9 cellular contexts compared by ENCODE assay signal in the genomic region with DNA sequence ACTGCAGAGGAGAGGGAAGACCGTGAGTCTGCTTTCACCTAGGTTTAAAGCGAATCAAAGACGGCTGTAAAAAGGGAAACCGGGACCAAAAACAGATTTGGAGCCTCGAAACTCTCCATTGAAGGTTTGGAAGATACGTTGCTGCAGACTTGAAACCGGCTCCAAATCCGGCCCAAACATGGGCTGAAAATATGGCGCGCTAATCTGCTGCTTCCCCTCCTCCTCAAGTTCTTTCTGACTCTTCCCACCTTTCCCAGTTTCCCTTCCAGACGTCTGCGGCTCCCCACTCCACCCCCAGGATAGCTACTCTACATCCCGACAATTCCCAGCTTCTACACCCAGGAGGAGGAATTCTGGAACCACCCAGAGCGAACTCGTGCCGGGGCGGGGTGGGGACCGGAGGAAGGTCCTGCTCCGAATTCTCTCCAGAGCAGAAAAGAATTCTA. TPM values are rescaled to one million over a fixed set of nuclear protein-coding genes. Genes with fewer than 3 reads are reported as not detected.
DNase-seq lines count a peak whose midpoint lies in the region; ATAC-seq and TF ChIP-seq lines count a peak whose summit lies in the region.
"Had no signal": no experiment of that assay in that cellular context is flagged by ENCODE, and none has a peak within 500 bp of the region (broad histone marks: within the 10 kb centered on the region; RNA-seq: fewer than 3 reads in every experiment).

No MANE protein-coding gene starts in this region.

- peak overlapping the region; percentile 100 for H3K4me3 Mint-ChIP-seq in effector memory CD8-positive, alpha-beta T cell
- H3K4me3 Mint-ChIP-seq in naive thymus-derived CD8-positive, alpha-beta T cell, result peak overlapping the region; percentile 87 to 100 (median 98)

- no peaks in the 10 kb centered on the region for H3K27me3 Mint-ChIP-seq in effector memory CD8-positive, alpha-beta T cell
- H3K27me3 Mint-ChIP-seq in naive thymus-derived CD8-positive, alpha-beta T cell, result peaks cover 9 to 59% (median 34%) of the 10 kb centered on the region in 5 donors

- H3K36me3 Mint-ChIP-seq in effector memory CD8-positive, alpha-beta T cell (ENCODE audit: insufficient read depth), result peaks cover 69% of the 10 kb centered on the region
- peaks cover 0 to 17% (median 14%) of the 10 kb centered on the region in 3 donors for H3K36me3 Mint-ChIP-seq in naive thymus-derived CD8-positive, alpha-beta T cell

- peak overlapping the region; percentile 98 to 99 for H3K27ac Mint-ChIP-seq in effector memory CD8-positive, alpha-beta T cell
- peak overlapping the region in 9 of 10 donors; percentile 13 to 94 (median 83) for H3K27ac Mint-ChIP-seq in naive thymus-derived CD8-positive, alpha-beta T cell

- ATAC-seq in effector memory CD8-positive, alpha-beta T cell (replicated peaks), result no peak
- no peak for ATAC-seq in naive thymus-derived CD8-positive, alpha-beta T cell
- no peak for ATAC-seq in HG02970 (IDR thresholded peaks at IDR 0.05; ENCODE audit: low FRiP score, unreplicated experiment)

- peaks cover 40 to 45% of the 10 kb centered on the region in 2 donors for H3K4me1 Mint-ChIP-seq in effector memory CD8-positive, alpha-beta T cell (ENCODE audit: low read depth in 2 of 2)
- H3K4me1 Mint-ChIP-seq in naive thymus-derived CD8-positive, alpha-beta T cell, result peaks cover 19 to 45% (median 37%) of the 10 kb centered on the region in 4 donors

- H3K9me3 Mint-ChIP-seq in effector memory CD8-positive, alpha-beta T cell, result no peaks in the 10 kb centered on the region
- no peaks in the 10 kb centered on the region for H3K9me3 Mint-ChIP-seq in naive thymus-derived CD8-positive, alpha-beta T cell

- H3K27ac ChIP-seq in 22Rv1, result peak overlapping the region; percentile 58

- peak; percentile 72 for DNase-seq in HuH-7.5 (ENCODE audit: low spot score)
- no peak for DNase-seq in effector memory CD8-positive, alpha-beta T cell
- DNase-seq in naive thymus-derived CD8-positive, alpha-beta T cell, result no peak
- DNase-seq in stimulated activated CD4-positive, alpha-beta T cell treated with anti-CD3 and anti-CD28 coated beads, Interleukin-2, amount 100 ng/mL, for 48 hours, result no peak
- DNase-seq in NCI-H69 (lab: John Stamatoyannopoulos, UW), result no peak
- no peak for DNase-seq in NCI-H1105 (lab: John Stamatoyannopoulos, UW)
- DNase-seq: activated CD4-positive, alpha-beta T cell treated with anti-CD3 and anti-CD28 coated beads, Interleukin-2, amount 50 U/mL, for 4 hours had no signal

- no peak for TF ChIP-seq CTCF in 22Rv1 (IDR thresholded peaks at IDR 0.05)

- POLR2A ChIA-PET in naive thymus-derived CD8-positive, alpha-beta T cell (lab: Charles Lee), result interaction anchor here (1.7 to 2.3 kb wide), 5 partner anchors 8 to 635 kb away, joined by 4 to 16 read pairs (median 11); a partner anchor contains a TSS

RNA-seq across cellular contexts. Expression of a gene that starts 8.7 kb away (rescaled TPM):
- 1 to 10 TPM; 4.6 to 6.1 TPM for total RNA-seq in naive thymus-derived CD8-positive, alpha-beta T cell
- polyA plus RNA-seq in naive thymus-derived CD8-positive, alpha-beta T cell, result 100 to 1,000 TPM in 1 of 3 donors, 1 to 10 TPM in 2; 6.2 to 103 (median 8.4) TPM
